ENCODE assay signal across 25 cellular contexts in the genomic region with DNA sequence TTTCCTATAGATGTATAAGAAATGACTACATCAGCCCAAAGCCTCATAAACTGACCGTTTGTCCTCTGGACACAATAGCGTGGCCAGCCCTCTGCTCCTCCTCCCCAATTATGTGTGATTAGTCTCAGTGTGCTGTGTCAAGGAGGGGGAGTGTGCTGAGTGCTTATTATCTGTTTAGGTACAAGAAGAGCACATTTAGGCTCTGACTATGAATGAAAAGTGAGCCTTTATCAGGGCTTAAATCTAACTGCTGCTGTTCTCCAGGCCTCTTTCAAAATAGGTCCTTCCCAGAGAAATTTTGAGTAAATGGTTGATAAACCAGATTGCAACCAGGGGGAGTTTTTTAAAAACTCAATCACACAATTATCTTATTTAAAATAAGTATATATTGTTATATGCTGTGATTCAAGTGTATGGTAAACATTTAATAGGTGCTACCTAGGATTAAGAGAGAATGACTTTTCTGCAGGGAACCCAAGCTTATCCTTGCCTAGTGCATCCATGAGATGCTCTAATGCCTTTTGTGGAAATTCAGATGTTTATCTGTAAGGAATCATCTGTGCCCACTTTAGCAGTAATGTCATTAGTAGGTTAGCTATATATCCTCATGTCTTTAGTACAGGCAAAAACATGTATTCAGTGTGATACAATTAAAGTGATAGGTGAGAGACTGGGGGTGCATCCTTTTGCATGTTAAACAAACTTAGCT.
A peak's percentile ranks its signal among the peaks of the same experiment; 100 is the strongest.
DNase-seq lines count a peak whose midpoint lies in the region.
"Had no signal": no experiment of that assay in that cellular context is flagged by ENCODE, and none has a peak within 500 bp of the region (broad histone marks: within the 10 kb centered on the region; RNA-seq: fewer than 3 reads in every experiment).

No MANE protein-coding gene starts in this region.

- DNase-seq in HAP-1 (ENCODE audit: low spot score in 2 of 2) (peak; percentile 72 to 81), NCI-H1436 treated with DMSO at 0.1 percent for 48 hours (lab: John Stamatoyannopoulos, UW) (peak; percentile 49), NCI-H774 (lab: John Stamatoyannopoulos, UW) (peak; percentile 54), islet precursor cell (peak; percentile 81), EL (no peak), middle frontal gyrus (ENCODE audit: extremely low spot score, low spot score) (no peak), NCI-H510A treated with DMSO at 0.1 percent for 48 hours (lab: John Stamatoyannopoulos, UW) (no peak)
- DNase-seq: activated CD4-positive, alpha-beta T cell treated with anti-CD3 and anti-CD28 coated beads, Interleukin-2, amount 50 U/mL, for 1 hour; activated naive CD8-positive, alpha-beta T cell treated with anti-CD3 and anti-CD28 coated beads, Interleukin-2, amount 10 ng/mL, durations not matched to agents 7 days and 5 days; CD8-positive, alpha-beta T cell; cerebellar nuclear complex; DND-41; effector CD8-positive, alpha-beta T cell; foreskin keratinocyte; hippocampal formation; IMR-90; left ventricle myocardium inferior; natural killer cell; NCI-H1694; pancreas; PC-3; right cardiac atrium; stimulated activated CD4-positive, alpha-beta T cell treated with anti-CD3 and anti-CD28 coated beads, Interleukin-4, amount 100 ng/mL, for 4 hours; stomach had no signal

- H3K4me1 ChIP-seq in HAP-1 = peaks cover 31% of the 10 kb centered on the region
- H3K4me1 ChIP-seq: foreskin keratinocyte, pancreas had no signal

- in situ Hi-C loops in HAP-1 (cut with MboI; ENCODE audit: low sequenced_read_pairs) = no loop called here

- peaks cover 3% of the 10 kb centered on the region; the same call in 1 of the 2 replicates for H3K27me3 ChIP-seq in HAP-1 (ENCODE audit: low read depth)
- H3K27me3 ChIP-seq: pancreas, tibial nerve had no signal

- H3K36me3 ChIP-seq in HAP-1 (replicated peaks) = no peaks in the 10 kb centered on the region
- H3K36me3 ChIP-seq: left ventricle myocardium inferior, pancreas, stomach, tibial nerve had no signal

- H3K9me3 ChIP-seq in HAP-1 = no peaks in the 10 kb centered on the region
- H3K9me3 ChIP-seq: left ventricle myocardium inferior, pancreas, stomach, tibial nerve had no signal

- H3K4me3 ChIP-seq in HAP-1 = no peak overlapping the region
- H3K4me3 ChIP-seq: left ventricle myocardium inferior, pancreas, stomach, tibial nerve had no signal

Comparison
In these comparisons a context has a peak if more than half of its experiments do, and no peak if none do; other contexts are left out.
1. DNase-seq: peak in HAP-1 (2 of 2), NCI-H1436 treated with DMSO at 0.1 percent for 48 hours (single experiment), NCI-H774 (single experiment) and islet precursor cell (single experiment); none in EL (single experiment), middle frontal gyrus (single experiment) and NCI-H510A treated with DMSO at 0.1 percent for 48 hours (single experiment).